ENCODE assay signal across 13 cellular contexts in genomic region chr3:37241880-37242279, GRCh38. TPM values are rescaled to one million over a fixed set of nuclear protein-coding genes. Genes with fewer than 3 reads are reported as not detected.
DNase-seq lines count a peak whose midpoint lies in the region; ATAC-seq and TF ChIP-seq lines count a peak whose summit lies in the region.
"Had no signal": no experiment of that assay in that cellular context is flagged by ENCODE, and none has a peak within 500 bp of the region (broad histone marks: within the 10 kb centered on the region; RNA-seq: fewer than 3 reads in every experiment).

No MANE protein-coding gene starts in this region.

- dilution Hi-C loops in mammary epithelial cell (cut with HindIII; ENCODE audit: low sequenced_read_pairs) = no loop called here

- peaks cover 3% of the 10 kb centered on the region for H3K36me3 ChIP-seq in mammary epithelial cell (ENCODE audit: insufficient read depth, low read length)
- no peaks in the 10 kb centered on the region for H3K36me3 ChIP-seq in osteoblast (ENCODE audit: insufficient read depth, low read length)

- H3K4me1 ChIP-seq in mammary epithelial cell (ENCODE audit: insufficient read depth, low read length) (peaks cover 22% of the 10 kb centered on the region), osteoblast (ENCODE audit: insufficient read depth, low read length) (peaks cover 17% of the 10 kb centered on the region)

- peak; percentile 61 for DNase-seq in NCI-H82 (lab: John Stamatoyannopoulos, UW)
- DNase-seq in NCI-H82 treated with DMSO at 0.1 percent for 48 hours (lab: John Stamatoyannopoulos, UW; ENCODE audit: unreplicated experiment) = no peak
- no peak for DNase-seq in LNCaP clone FGC (ENCODE audit: low read depth)
- no peak for DNase-seq in mammary epithelial cell
- DNase-seq in osteoblast (ENCODE audit: insufficient read length, low spot score, missing footprints) = no peak
- no peak for DNase-seq in foreskin melanocyte
- DNase-seq: ACHN; activated effector memory CD4-positive, alpha-beta T cell treated with Interleukin-2 at 50 U/mL for 16 hours; islet precursor cell; NCI-H1930; stimulated activated naive CD4-positive, alpha-beta T cell treated with Interleukin-2 at 50 U/mL for 16 hours had no signal

- CTCF ChIA-PET in mammary epithelial cell (lab: Charles Lee; ENCODE audit: low non-redundant PET) = no interaction called here

- no TSS peak for BruUV-seq in mammary epithelial cell (replicated peaks; lab: Mats Ljungman, UMichigan)

- in situ Hi-C loops in mammary epithelial cell (cut with MboI; ENCODE audit: low sequenced_read_pairs in 2 of 2) = no loop called here

- H3K79me2 ChIP-seq in mammary epithelial cell (ENCODE audit: insufficient read depth, low read length) (peaks cover 49% of the 10 kb centered on the region), osteoblast (ENCODE audit: insufficient read depth, low read length) (peaks cover 50% of the 10 kb centered on the region)

- H3K27ac ChIP-seq in mammary epithelial cell (ENCODE audit: insufficient read depth, low read depth, low read length) = peak overlapping the region; percentile 88
- peak overlapping the region; percentile 97 for H3K27ac ChIP-seq in osteoblast (ENCODE audit: low read depth, low read length)

- H3K9me3 ChIP-seq in mammary epithelial cell (replicated peaks; ENCODE audit: insufficient read depth, low read length) (no peaks in the 10 kb centered on the region), osteoblast (ENCODE audit: low read depth, low read length) (no peaks in the 10 kb centered on the region)

- ATAC-seq in HG03097 (IDR thresholded peaks at IDR 0.05; ENCODE audit: low FRiP score, unreplicated experiment) (no peak), HG02938 (IDR thresholded peaks at IDR 0.05; ENCODE audit: unreplicated experiment) (no peak)

- TF ChIP-seq CTCF in LNCaP clone FGC (IDR thresholded peaks at IDR 0.05; ENCODE audit: control insufficient read depth, extremely low read depth, insufficient read depth) = no peak
- no peak for TF ChIP-seq CTCF in mammary epithelial cell (conservative IDR thresholded peaks at IDR 0.05 in 1 of 2, IDR thresholded peaks at IDR 0.05 in 1 of 2; ENCODE audit: extremely low read depth in 1 of 2, insufficient read depth in 1 of 2, low read depth in 1 of 2, low read length in 2 of 2)
- TF ChIP-seq CTCF in osteoblast (IDR thresholded peaks at IDR 0.05; ENCODE audit: extremely low read depth, low read depth, low read length) = no peak

- no peaks in the 10 kb centered on the region for H4K20me1 ChIP-seq in mammary epithelial cell (ENCODE audit: insufficient read depth, low read length)
- H4K20me1 ChIP-seq in osteoblast (ENCODE audit: insufficient read depth, low read length) = peaks cover 12% of the 10 kb centered on the region

- H3K27me3 ChIP-seq in mammary epithelial cell (ENCODE audit: insufficient read depth, low read length) (no peaks in the 10 kb centered on the region), osteoblast (ENCODE audit: insufficient read depth, low read length) (no peaks in the 10 kb centered on the region)

- H3K4me3 ChIP-seq in LNCaP clone FGC (ENCODE audit: low read depth, low read length) (peak overlapping the region; percentile 88), mammary epithelial cell (replicated peaks in 1 of 3; ENCODE audit: insufficient read depth in 1 of 3, low read depth in 2 of 3, low read length in 3 of 3) (no peak overlapping the region), osteoblast (ENCODE audit: insufficient read depth, low read length) (peak overlapping the region; percentile 86)

- no peak overlapping the region for H3K9ac ChIP-seq in mammary epithelial cell (ENCODE audit: insufficient read depth, low read length)

- H3K4me2 ChIP-seq in mammary epithelial cell (ENCODE audit: insufficient read depth, low read depth, low read length) = peak overlapping the region; percentile 94
- peak overlapping the region; percentile 74 for H3K4me2 ChIP-seq in osteoblast (ENCODE audit: insufficient read depth, low read length)

- 88% methylated on average over 6 of the region's 6 CpGs for WGBS in mammary epithelial cell (ENCODE audit: low coverage, missing lambda C conversion rate)

- intact Hi-C loops in mammary epithelial cell (cut with micrococcal nuclease) = no loop called here

- no peak overlapping the region for H2AFZ ChIP-seq in mammary epithelial cell (ENCODE audit: low read depth, low read length)
- H2AFZ ChIP-seq in osteoblast (ENCODE audit: low read length) = no peak overlapping the region

RNA-seq across cellular contexts. Expression of gene GOLGA4, which starts 1.2 kb away (rescaled TPM):
- 10 to 100 TPM; 61.8 to 84.2 TPM for total RNA-seq in mammary epithelial cell
- polyA plus RNA-seq in mammary epithelial cell = 18.6 TPM
- 46.5 TPM for polyA minus RNA-seq in mammary epithelial cell
- total RNA-seq in osteoblast = 68.4 and 81.9 TPM in 2 replicates

Comparison
In these comparisons a context has a peak if more than half of its experiments do, and no peak if none do; other contexts are left out.
1. H3K4me3 ChIP-seq: peak in LNCaP clone FGC (single experiment) and osteoblast (single experiment); none in mammary epithelial cell (0 of 3).